ENCODE assay signal across 18 cellular contexts in the genomic region with DNA sequence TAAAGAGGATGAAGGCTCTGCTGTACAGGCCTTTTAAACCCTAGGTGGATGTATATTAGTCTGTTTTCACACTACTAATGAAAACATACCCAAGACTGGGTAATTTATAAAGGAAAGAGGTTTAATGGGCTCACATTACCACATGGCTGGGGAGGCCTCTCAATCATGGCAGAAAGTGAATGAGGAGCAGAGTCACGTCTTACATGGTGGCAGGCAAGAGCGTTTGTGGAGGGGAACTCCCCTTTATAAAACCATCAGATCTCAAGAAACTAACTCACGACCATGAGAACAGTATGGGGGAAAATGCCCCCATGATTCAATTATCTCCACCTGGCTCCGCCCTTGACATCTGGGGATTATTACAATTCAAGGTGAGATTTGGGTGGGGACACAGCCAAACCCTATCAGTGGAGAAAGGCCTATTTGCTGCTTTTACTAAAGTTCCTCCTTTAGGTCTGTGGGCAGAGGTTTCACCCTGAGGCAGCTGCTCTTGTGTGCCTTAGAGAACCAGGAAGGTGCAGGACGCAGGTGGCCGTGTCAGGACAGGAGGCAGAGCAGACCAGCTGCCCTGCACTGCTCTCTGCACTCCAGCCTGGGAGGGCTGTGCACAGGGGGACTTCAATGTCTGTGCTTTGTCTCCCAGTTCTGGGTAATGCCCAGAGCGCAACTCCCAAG.
DNase-seq lines count a peak whose midpoint lies in the region; ATAC-seq, FAIRE-seq and TF ChIP-seq lines count a peak whose summit lies in the region.
"Had no signal": no experiment of that assay in that cellular context is flagged by ENCODE, and none has a peak within 500 bp of the region (broad histone marks: within the 10 kb centered on the region; RNA-seq: fewer than 3 reads in every experiment).

No MANE protein-coding gene starts in this region.

- peaks cover 0 to 5% (median 0%) of the 10 kb centered on the region in 3 donors for H3K27me3 Mint-ChIP-seq in CD14-positive monocyte (ENCODE audit: low read depth in 3 of 3)

- ATAC-seq in omental fat pad (ENCODE audit: low FRiP score), result no peak
- no peak for ATAC-seq in GM18909 (IDR thresholded peaks at IDR 0.05; ENCODE audit: poor library complexity, unreplicated experiment)
- ATAC-seq: K562 had no signal

- intact Hi-C loops in CD14-positive monocyte (cut with micrococcal nuclease), result no loop called here

- TF ChIP-seq CTCF in CD14-positive monocyte (IDR thresholded peaks at IDR 0.05) (no peak), omental fat pad (IDR thresholded peaks at IDR 0.05) (no peak)

- peaks cover 0 to 9% (median 6%) of the 10 kb centered on the region in 7 donors for H3K9me3 Mint-ChIP-seq in CD14-positive monocyte

- peaks cover 3% of the 10 kb centered on the region for H3K4me1 Mint-ChIP-seq in CD14-positive monocyte

- H3K27ac Mint-ChIP-seq in CD14-positive monocyte, result peak overlapping the region in 2 of 7 donors; percentile 25 to 45

- H3K36me3 Mint-ChIP-seq in CD14-positive monocyte, result no peaks in the 10 kb centered on the region

- DNase-seq in SHP77 (lab: John Stamatoyannopoulos, UW) (peak; percentile 3 to 20), SHP77 treated with DMSO at 0.1 percent for 48 hours (lab: John Stamatoyannopoulos, UW) (no peak), CD14-positive monocyte (ENCODE audit: low spot score) (peak; percentile 9), SKM-1 (lab: John Stamatoyannopoulos, UW; ENCODE audit: unreplicated experiment) (peak; percentile 11), omental fat pad (ENCODE audit: low spot score) (peak; percentile 6), urothelium cell line (ENCODE audit: low spot score) (no peak), anterior cingulate cortex (lab: John Stamatoyannopoulos, UW) (no peak)
- DNase-seq: C1 segment of cervical spinal cord, NCI-H1092, NCI-H146, NCI-H2081, NCI-H748 treated with DMSO at 0.1 percent for 48 hours, PC-9 had no signal

- no peak overlapping the region for H3K4me3 Mint-ChIP-seq in CD14-positive monocyte

- no peak for FAIRE-seq in urothelium cell line (lab: Jason Lieb, UNC)
- FAIRE-seq: GM19239, H54, HTR-8/SVneo, K562 had no signal

Comparison
In these comparisons a context has a peak if more than half of its experiments do, and no peak if none do; other contexts are left out.
1. DNase-seq: peak in SHP77 (2 of 2), CD14-positive monocyte (single experiment), SKM-1 (single experiment) and omental fat pad (single experiment); none in SHP77 treated with DMSO at 0.1 percent for 48 hours (single experiment), urothelium cell line (single experiment) and anterior cingulate cortex (0 of 58).